Comparison of ENCODE assay signal across 2 cellular contexts in the genomic region with DNA sequence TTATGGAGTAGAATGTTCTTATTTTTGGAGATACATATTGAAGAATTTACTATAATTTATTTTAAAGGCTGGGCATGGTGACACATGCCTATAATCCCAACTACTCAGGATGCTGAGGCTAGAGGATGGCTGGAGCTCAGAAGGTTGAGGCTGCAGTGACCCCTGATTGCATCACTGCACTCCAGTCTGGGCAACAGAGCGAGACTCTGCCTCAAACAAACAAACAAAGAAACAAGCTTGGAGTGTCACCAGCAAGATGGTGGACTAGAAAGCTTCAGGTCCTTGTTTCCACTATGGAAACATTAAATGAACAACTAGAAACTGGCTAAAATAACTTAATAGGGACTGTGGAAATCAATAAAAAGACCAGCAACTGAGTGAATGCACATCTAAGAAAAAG.
TF ChIP-seq lines count a peak whose summit lies in the region.

No MANE protein-coding gene starts in this region.

TF ChIP-seq in HEK293, 187 proteins besides CTCF, POLR2A, EP300 and RAD21:
- TF ChIP-seq ZNF664 (tag by site-specific recombination; IDR thresholded peaks at IDR 0.05): peak; percentile 53
- no peak for TF ChIP-seq ZNF416 (tag by site-specific recombination; IDR thresholded peaks at IDR 0.05)

TF ChIP-seq in K562, 482 proteins besides CTCF, POLR2A, EP300 and RAD21:
- no peak for TF ChIP-seq KAT2B (IDR thresholded peaks at IDR 0.05; ENCODE audit: low read depth, low read length)
- peak; percentile 54 for TF ChIP-seq CEBPG (CRISPR knock-in tag; IDR thresholded peaks at IDR 0.05)
- TF ChIP-seq CEBPG (tag; conservative IDR thresholded peaks at IDR 0.05 in 1 of 2, IDR thresholded peaks at IDR 0.05 in 1 of 2): peak in 1 of 2 experiments; percentile 43; a peak in 1 of 4 replicates
- TF ChIP-seq CEBPB (tag; IDR thresholded peaks at IDR 0.05): 0 out of 2 replicates have a peak, but pooled peaks have one; percentile 21
- TF ChIP-seq, protein P1, sequence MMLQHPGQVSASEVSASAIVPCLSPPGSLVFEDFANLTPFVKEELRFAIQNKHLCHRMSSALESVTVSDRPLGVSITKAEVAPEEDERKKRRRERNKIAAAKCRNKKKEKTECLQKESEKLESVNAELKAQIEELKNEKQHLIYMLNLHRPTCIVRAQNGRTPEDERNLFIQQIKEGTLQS (IDR thresholded peaks at IDR 0.05): peak; percentile 57
- TF ChIP-seq, protein P1 (CRISPR knock-in tag; conservative IDR thresholded peaks at IDR 0.05): no peak
